In the genomic region with DNA sequence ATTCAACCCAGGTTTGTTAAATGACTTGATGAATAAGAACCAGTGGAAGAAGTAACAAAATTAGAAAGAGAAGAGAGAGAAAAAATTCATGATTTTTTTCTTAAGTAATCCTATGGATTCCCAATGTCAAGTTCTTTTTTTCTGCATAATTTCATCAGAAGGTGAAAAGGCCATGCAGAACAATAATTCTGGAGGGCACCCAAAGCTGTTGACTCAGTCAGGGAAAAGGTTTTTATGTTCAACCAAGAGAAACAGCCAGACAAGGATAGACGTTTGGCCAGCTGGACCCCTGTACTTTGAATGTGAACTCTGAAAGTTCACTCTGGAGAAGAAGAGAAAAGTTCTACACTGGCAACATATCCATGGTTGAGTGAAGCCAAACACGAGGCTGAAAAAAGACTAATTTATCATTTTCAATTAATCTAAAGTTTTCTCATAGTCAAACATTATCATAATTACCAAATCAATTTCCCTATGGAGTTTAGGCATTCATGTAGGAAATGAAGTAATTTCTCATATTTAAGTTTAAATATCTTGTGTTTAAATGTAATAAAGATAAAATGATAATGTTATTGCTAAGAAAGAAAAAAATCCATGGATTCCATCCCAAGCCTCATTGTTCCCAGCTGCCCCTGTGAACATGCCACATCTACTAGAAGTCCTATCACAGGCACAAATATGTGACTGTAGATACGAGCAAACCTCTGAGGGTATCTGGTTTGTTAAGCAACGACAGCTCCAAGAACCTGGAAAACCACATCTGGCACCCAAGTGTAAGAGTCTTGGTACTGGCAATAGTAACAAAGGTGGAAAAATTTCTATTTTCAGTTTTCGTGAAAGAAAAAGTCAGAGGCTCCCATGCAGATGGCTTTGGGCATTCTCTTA, we compare ENCODE assay signal across 25 cellular contexts.
"Had no signal": no experiment of that assay in that cellular context is flagged by ENCODE, and none has a peak within 500 bp of the region (broad histone marks: within the 10 kb centered on the region; RNA-seq: fewer than 3 reads in every experiment).

No MANE protein-coding gene starts in this region.

- H3K27ac ChIP-seq: neutrophil, parathyroid adenoma, psoas muscle, right lobe of liver, sigmoid colon, stomach, thoracic aorta, thyroid gland, tibial nerve, upper lobe of left lung, vagina had no signal

- H3K4me3 ChIP-seq: psoas muscle, right lobe of liver, sigmoid colon, stomach, thoracic aorta, thyroid gland, tibial nerve, upper lobe of left lung, vagina had no signal

- H2AFZ ChIP-seq: parathyroid adenoma had no signal

- H3K79me2 ChIP-seq: parathyroid adenoma had no signal

- H3K36me3 ChIP-seq: neutrophil, right lobe of liver, sigmoid colon, stomach, thoracic aorta, thyroid gland, tibial nerve, upper lobe of left lung, vagina had no signal

- DNase-seq: nephron progenitor cell; nucleus accumbens; posterior cingulate gyrus; psoas muscle; right lobe of liver; sigmoid colon; small intestine; stimulated activated CD4-positive, alpha-beta T cell treated with anti-CD3 and anti-CD28 coated beads, Interleukin-15, amount 100 ng/mL, for 24 hours; stimulated activated CD4-positive, alpha-beta T cell treated with anti-CD3 and anti-CD28 coated beads, Interleukin-2, amount 100 ng/mL, for 24 hours; stimulated activated CD4-positive, alpha-beta T cell treated with anti-CD3 and anti-CD28 coated beads, Interleukin-2, amount 100 ng/mL, for 48 hours; stimulated activated CD4-positive, alpha-beta T cell treated with anti-CD3 and anti-CD28 coated beads, Interleukin-4, amount 100 ng/mL, for 24 hours; stimulated activated naive B cell treated with anti-CD40 and anti-IgM and Interleukin-4, amounts not matched to agents 10 μg/mL and 1 μg/mL and 100 μg/mL, for 72 hours; stimulated activated naive CD4-positive, alpha-beta T cell treated with Interleukin-2 at 50 U/mL for 16 hours; stomach; thyroid gland; upper lobe of left lung had no signal

- H3K9me3 ChIP-seq: neutrophil, psoas muscle, right lobe of liver, sigmoid colon, stomach, thoracic aorta, thyroid gland, tibial nerve, upper lobe of left lung, vagina had no signal

- ATAC-seq: natural killer cell treated with Interleukin-12 subunit alpha and Interleukin-12 subunit beta and Interleukin-15 and Interleukin-18, amount 100 ng/mL, for 72 hours; psoas muscle; right cardiac atrium; right lobe of liver; stimulated activated effector memory CD8-positive, alpha-beta T cell treated with anti-CD3 and anti-CD28 coated beads, Interleukin-12 subunit alpha, Interleukin-12 subunit beta, amount 100 ng/mL, for 72 hours; stimulated activated naive B cell treated with anti-CD40 and anti-IgM and Interleukin-4, amounts not matched to agents 10 μg/mL and 1 μg/mL and 100 μg/mL, for 72 hours had no signal

- H3K27me3 ChIP-seq: neutrophil, right lobe of liver, sigmoid colon, stomach, thyroid gland, tibial nerve, upper lobe of left lung, vagina had no signal

- H3K4me1 ChIP-seq: parathyroid adenoma, psoas muscle, right lobe of liver, stomach, thyroid gland, tibial nerve, upper lobe of left lung, vagina had no signal

- H3K9ac ChIP-seq: parathyroid adenoma had no signal

- FAIRE-seq: small intestine, urothelium cell line had no signal
